Comparison of ENCODE assay signal across 16 cellular contexts in the genomic region with DNA sequence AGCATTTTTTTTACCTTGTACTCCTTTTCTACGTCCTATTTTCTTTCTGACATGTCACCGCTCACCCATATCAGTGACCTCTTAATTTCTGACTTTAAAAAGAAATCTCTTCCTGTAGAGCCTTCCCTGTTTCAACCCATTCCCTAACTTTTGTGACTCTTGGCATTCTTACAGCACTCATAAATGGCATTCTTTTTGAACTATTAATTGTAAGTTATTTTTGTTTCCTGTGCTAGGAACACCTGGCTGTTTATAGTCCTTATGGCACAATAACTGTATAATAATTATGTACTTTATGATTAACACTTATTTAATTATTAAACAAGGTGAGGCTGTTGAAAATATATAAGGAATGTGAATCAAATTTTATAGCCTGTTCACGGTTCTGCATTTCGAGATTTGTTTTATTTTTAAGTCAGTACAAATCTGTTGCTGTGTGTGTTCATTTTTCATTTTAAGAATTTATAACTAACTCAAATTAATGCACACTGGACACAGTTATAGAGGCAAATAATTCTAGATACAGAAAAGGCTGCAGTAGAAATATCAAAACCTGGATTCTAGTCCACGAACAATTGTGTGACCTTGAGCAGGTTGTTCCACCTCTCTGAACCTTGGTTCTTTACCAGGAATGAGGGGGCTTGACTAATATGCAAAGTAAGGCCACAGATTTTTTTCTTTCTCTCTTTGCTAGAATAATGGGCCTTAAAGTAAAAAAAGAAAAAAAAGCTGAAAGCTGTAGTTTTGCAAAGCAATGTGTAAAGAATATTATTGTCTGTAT. TPM values are rescaled to one million over a fixed set of nuclear protein-coding genes. Genes with fewer than 3 reads are reported as not detected.
DNase-seq lines count a peak whose midpoint lies in the region; ATAC-seq, FAIRE-seq and TF ChIP-seq lines count a peak whose summit lies in the region.
"Had no signal": no experiment of that assay in that cellular context is flagged by ENCODE, and none has a peak within 500 bp of the region (broad histone marks: within the 10 kb centered on the region; RNA-seq: fewer than 3 reads in every experiment).

No MANE protein-coding gene starts in this region.

- DNase-seq in BE2C (no peak), HCT116 (ENCODE audit: low read depth, low spot score) (no peak), HCEC 1CT (no peak), H54 (ENCODE audit: insufficient read length, low spot score) (no peak)
- no peak for DNase-seq in activated naive CD8-positive, alpha-beta T cell treated with anti-CD3 and anti-CD28 coated beads for 36 hours
- no peak for DNase-seq in naive thymus-derived CD4-positive, alpha-beta T cell
- no peak for DNase-seq in stimulated activated CD4-positive, alpha-beta T cell treated with anti-CD3 and anti-CD28 coated beads, Interleukin-4, amount 100 ng/mL, for 1 hour
- DNase-seq: central memory CD4-positive, alpha-beta T cell; DMS79; NCI-H1694 treated with DMSO at 0.1 percent for 48 hours had no signal

- no peak for ATAC-seq in HCT116
- no peak for ATAC-seq in naive thymus-derived CD4-positive, alpha-beta T cell
- ATAC-seq in HG02884 (IDR thresholded peaks at IDR 0.05; ENCODE audit: unreplicated experiment) = no peak

- H3K4me1 Mint-ChIP-seq in activated naive CD8-positive, alpha-beta T cell treated with anti-CD3 and anti-CD28 coated beads for 36 hours = peaks cover 16% of the 10 kb centered on the region
- H3K4me1 Mint-ChIP-seq in naive thymus-derived CD4-positive, alpha-beta T cell = peaks cover 11 to 35% (median 21%) of the 10 kb centered on the region in 7 donors

- no peak overlapping the region for H2AFZ ChIP-seq in HCT116 (ENCODE audit: low read depth, low read length, poor library complexity, severe bottlenecking)

- no peaks in the 10 kb centered on the region for H3K9me3 ChIP-seq in BE2C
- no peaks in the 10 kb centered on the region for H3K9me3 ChIP-seq in HCT116 (ENCODE audit: control insufficient read depth in 1 of 2, insufficient read depth in 1 of 2, low read depth in 1 of 2, low read length in 2 of 2)
- H3K9me3 ChIP-seq in naive thymus-derived CD4-positive, alpha-beta T cell (ENCODE audit: control insufficient read depth in 2 of 3, low read length in 3 of 3) = no peaks in the 10 kb centered on the region

- no peak for TF ChIP-seq RAD21 in HCT116 (IDR thresholded peaks at IDR 0.05; ENCODE audit: low read depth)

- no peaks in the 10 kb centered on the region for H3K79me2 ChIP-seq in HCT116 (ENCODE audit: insufficient read depth, low read length)

- H3K4me3 Mint-ChIP-seq in activated naive CD8-positive, alpha-beta T cell treated with anti-CD3 and anti-CD28 coated beads for 36 hours = peak overlapping the region; percentile 93
- peak overlapping the region; percentile 86 to 98 (median 90) for H3K4me3 Mint-ChIP-seq in naive thymus-derived CD4-positive, alpha-beta T cell

- H3K27ac ChIP-seq in HCT116 (ENCODE audit: low read depth, low read length) = no peak overlapping the region
- no peak overlapping the region for H3K27ac ChIP-seq in naive thymus-derived CD4-positive, alpha-beta T cell (ENCODE audit: low read depth, low read length)

- BruUV-seq in HCT116 (replicated peaks; lab: Mats Ljungman, UMichigan) = no TSS peak

- no peaks in the 10 kb centered on the region for H4K20me1 ChIP-seq in HCT116 (ENCODE audit: insufficient read depth)

- H3K4me3 ChIP-seq in BE2C (ENCODE audit: low read depth, low read length) = peak overlapping the region; percentile 88
- H3K4me3 ChIP-seq in HCT116 (replicated peaks in 1 of 2; ENCODE audit: low read depth in 1 of 2, low read length in 2 of 2) = peak overlapping the region in 1 of 2 experiments; percentile 94; a peak in 1 of 4 replicates
- H3K4me3 ChIP-seq in naive thymus-derived CD4-positive, alpha-beta T cell (ENCODE audit: low read length) = no peak overlapping the region

- H3K27me3 ChIP-seq in BE2C (no peaks in the 10 kb centered on the region), HCT116 (ENCODE audit: insufficient read depth, low read length) (no peaks in the 10 kb centered on the region)
- no peaks in the 10 kb centered on the region for H3K27me3 ChIP-seq in naive thymus-derived CD4-positive, alpha-beta T cell (ENCODE audit: control insufficient read depth in 2 of 2, insufficient read depth in 2 of 2, low read length in 2 of 2)

- H3K4me1 ChIP-seq in BE2C (no peaks in the 10 kb centered on the region; the same call in 1 of the 2 replicates), HCT116 (ENCODE audit: control insufficient read depth in 1 of 2, insufficient read depth in 2 of 2, low read length in 2 of 2) (peaks cover 7 to 17% of the 10 kb centered on the region in 2 experiments; a peak in 3 of 4 replicates)
- H3K4me1 ChIP-seq in naive thymus-derived CD4-positive, alpha-beta T cell (ENCODE audit: control insufficient read depth in 2 of 2, insufficient read depth in 2 of 2, low read length in 2 of 2) = peaks cover 10 to 16% of the 10 kb centered on the region in 2 donors

- H3K27ac Mint-ChIP-seq in activated naive CD8-positive, alpha-beta T cell treated with anti-CD3 and anti-CD28 coated beads for 36 hours = no peak overlapping the region
- H3K27ac Mint-ChIP-seq in naive thymus-derived CD4-positive, alpha-beta T cell = peak overlapping the region in 6 of 9 donors; percentile 70 to 97 (median 86)

- no peak overlapping the region for H3K9ac ChIP-seq in HCT116 (ENCODE audit: low read length)

- intact Hi-C loops in HCT116 (cut with micrococcal nuclease) = loop anchor here (5.0 kb wide), 1 partner anchor 80 kb away; no protein-coding TSS in a partner anchor
- intact Hi-C loops in naive thymus-derived CD4-positive, alpha-beta T cell (cut with micrococcal nuclease) = loop anchor here in 1 of 2 donors (5.0 kb wide), 2 partner anchors 70 to 380 kb away; no protein-coding TSS in a partner anchor

- peak overlapping the region; percentile 100; the same call in 1 of the 2 replicates for H3K4me2 ChIP-seq in HCT116 (ENCODE audit: low read length)

- TF ChIP-seq CTCF in BE2C (IDR thresholded peaks at IDR 0.05; ENCODE audit: low read depth, low read length) = no peak
- no peak for TF ChIP-seq CTCF in HCT116 (IDR thresholded peaks at IDR 0.05 in 2 of 3, conservative IDR thresholded peaks at IDR 0.05 in 1 of 3; ENCODE audit: borderline replicate concordance in 1 of 3, insufficient read depth in 1 of 3, low read depth in 2 of 3, low read length in 2 of 3)

- RAD21 ChIA-PET in HCT116 (lab: Charles Lee; ENCODE audit: low non-redundant PET in 1 of 2, low total read pairs in 2 of 2, uncharacterized antibody in 2 of 2, unreplicated experiment in 2 of 2) = no interaction called here

- H3K36me3 ChIP-seq in BE2C = peaks cover 6% of the 10 kb centered on the region
- H3K36me3 ChIP-seq in HCT116 (ENCODE audit: control insufficient read depth in 1 of 2, insufficient read depth in 2 of 2, low read length in 2 of 2) = no peaks in the 10 kb centered on the region
- H3K36me3 ChIP-seq in naive thymus-derived CD4-positive, alpha-beta T cell (ENCODE audit: control insufficient read depth in 2 of 3, insufficient read depth in 3 of 3, low read length in 3 of 3) = peaks cover 0 to 3% (median 0%) of the 10 kb centered on the region in 3 experiments

- H3K9me2 ChIP-seq in HCT116 (ENCODE audit: insufficient read depth) = no peaks in the 10 kb centered on the region

- no peaks in the 10 kb centered on the region for H3K27me3 Mint-ChIP-seq in activated naive CD8-positive, alpha-beta T cell treated with anti-CD3 and anti-CD28 coated beads for 36 hours
- peaks cover 0 to 4% (median 0%) of the 10 kb centered on the region in 5 donors for H3K27me3 Mint-ChIP-seq in naive thymus-derived CD4-positive, alpha-beta T cell

- no peaks in the 10 kb centered on the region for H3K36me3 Mint-ChIP-seq in activated naive CD8-positive, alpha-beta T cell treated with anti-CD3 and anti-CD28 coated beads for 36 hours
- H3K36me3 Mint-ChIP-seq in naive thymus-derived CD4-positive, alpha-beta T cell = peaks cover 0 to 14% (median 4%) of the 10 kb centered on the region in 5 donors

- POLR2A ChIA-PET in HCT116 (lab: Charles Lee) = interaction anchor here (0.8 kb wide), 1 partner anchor 264 kb away, joined by 3 read pairs; no protein-coding TSS in a partner anchor
- POLR2A ChIA-PET in naive thymus-derived CD4-positive, alpha-beta T cell (lab: Charles Lee) = interaction anchor here (1.9 kb wide), 1 partner anchor 414 kb away, joined by 5 read pairs; the partner anchor contains the start of gene RALGAPA2

- TF ChIP-seq POLR2A in HCT116 (IDR thresholded peaks at IDR 0.05; ENCODE audit: borderline replicate concordance, extremely low read depth, insufficient read depth, insufficient read length) (no peak), H54 (IDR thresholded peaks at IDR 0.05; ENCODE audit: low read depth, low read length) (no peak)

- CTCF ChIA-PET in HCT116 (lab: Charles Lee) = no interaction called here
- CTCF ChIA-PET in naive thymus-derived CD4-positive, alpha-beta T cell (lab: Charles Lee) = no interaction called here

- FAIRE-seq in H54 (lab: Jason Lieb, UNC) = no peak
- FAIRE-seq: urothelium cell line had no signal

- no peaks in the 10 kb centered on the region for H3K9me3 Mint-ChIP-seq in activated naive CD8-positive, alpha-beta T cell treated with anti-CD3 and anti-CD28 coated beads for 36 hours
- no peaks in the 10 kb centered on the region for H3K9me3 Mint-ChIP-seq in naive thymus-derived CD4-positive, alpha-beta T cell

TF ChIP-seq in HCT116, 20 proteins besides CTCF, POLR2A, EP300 and RAD21 (continues in another document):
- TF ChIP-seq JUND (IDR thresholded peaks at IDR 0.05) = no peak
- no peak for TF ChIP-seq ZFX (IDR thresholded peaks at IDR 0.05)
- TF ChIP-seq YY1 (IDR thresholded peaks at IDR 0.05; ENCODE audit: extremely low read depth, insufficient replicate concordance, low read depth, low read length) = no peak
- TF ChIP-seq FOSL1 (IDR thresholded peaks at IDR 0.05; ENCODE audit: low read depth) = no peak
- no peak for TF ChIP-seq SIN3A (IDR thresholded peaks at IDR 0.05; ENCODE audit: low read depth)
- TF ChIP-seq SP1 (IDR thresholded peaks at IDR 0.05; ENCODE audit: low read depth) = no peak
- TF ChIP-seq MAX (IDR thresholded peaks at IDR 0.05) = no peak

RNA-seq across cellular contexts. Expression of gene KIZ, which starts 1.5 kb away (rescaled TPM):
- polyA plus RNA-seq in BE2C (2012; ENCODE audit: insufficient read depth, insufficient read length, low read depth) = 15.3 TPM
- 17.6 TPM for total RNA-seq in HCT116 (2021; ENCODE audit: unreplicated experiment)
- polyA plus RNA-seq in HCT116 (2012) = 6.0 and 6.6 TPM in 2 replicates
- total RNA-seq in activated naive CD8-positive, alpha-beta T cell treated with anti-CD3 and anti-CD28 coated beads for 36 hours = 10 to 100 TPM in 1 of 2 experiments, 1 to 10 TPM in 1; 9.6 to 15.7 TPM
- total RNA-seq in naive thymus-derived CD4-positive, alpha-beta T cell = 10 to 100 TPM; 15.6 to 47.4 (median 32.5) TPM
- polyA plus RNA-seq in naive thymus-derived CD4-positive, alpha-beta T cell = 10 to 100 TPM; 20.1 to 49.6 TPM

RNA-seq across cellular contexts. Expression of gene LINC00237, which starts 21.2 kb away (rescaled TPM):
- polyA plus RNA-seq in BE2C (2012; ENCODE audit: insufficient read depth, insufficient read length, low read depth) = 3.3 TPM
- total RNA-seq in HCT116 (2021; ENCODE audit: unreplicated experiment) = not detected
- polyA plus RNA-seq in HCT116 (2012) = not detected in 2 replicates
- not detected for total RNA-seq in activated naive CD8-positive, alpha-beta T cell treated with anti-CD3 and anti-CD28 coated beads for 36 hours
- not detected for total RNA-seq in naive thymus-derived CD4-positive, alpha-beta T cell
- not detected for polyA plus RNA-seq in naive thymus-derived CD4-positive, alpha-beta T cell
- total RNA-seq: activated CD8-positive, alpha-beta memory T cell treated with anti-CD3 and anti-CD28 coated beads for 36 hours; glomerular endothelial cell; RPMI7951 had no signal
- polyA plus RNA-seq: neural cell had no signal
